11 cellular contexts compared by ENCODE assay signal in the genomic region with DNA sequence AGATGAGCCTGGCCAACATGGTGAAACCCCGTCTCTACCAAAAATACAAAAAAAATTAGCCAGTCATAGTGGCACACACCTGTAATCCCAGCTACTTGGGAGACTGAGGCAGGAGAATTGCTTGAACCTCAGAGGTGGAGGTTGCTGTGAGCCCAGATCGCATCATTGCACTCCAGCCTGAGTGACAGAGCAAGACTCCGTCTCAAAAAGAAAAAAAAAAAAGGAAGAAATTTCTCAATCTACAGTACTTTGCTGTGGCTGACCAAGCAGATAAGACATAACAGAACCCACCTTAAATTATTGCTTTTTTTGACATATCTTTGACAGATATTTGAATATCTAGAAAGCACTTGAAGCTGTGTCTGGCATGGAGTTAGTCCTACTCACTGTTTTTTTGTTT. TPM values are rescaled to one million over a fixed set of nuclear protein-coding genes. Genes with fewer than 3 reads are reported as not detected.
"Had no signal": no experiment of that assay in that cellular context is flagged by ENCODE, and none has a peak within 500 bp of the region (broad histone marks: within the 10 kb centered on the region; RNA-seq: fewer than 3 reads in every experiment).

No MANE protein-coding gene starts in this region.

RNA-seq across cellular contexts. Expression of gene HNF1A, which starts 34.9 kb away (rescaled TPM):
- total RNA-seq: OCI-LY7; PC-3; PC-9; Right ventricle myocardium inferior; Right ventricle myocardium superior; RPMI7951; SJSA1; SK-MEL-5; T-cell; T-helper 1 cell treated with Interleukin-12 subunit alpha and Interleukin-12 subunit beta and Interleukin-4 antibody, amounts not matched to agents 30 ng/mL and 1 ng/mL, for 36 hours had no signal
- polyA plus RNA-seq: SK-N-SH had no signal
